In genomic region chr12:118016424-118017264, GRCh38 we compare ENCODE assay signal across 8 cellular contexts. TPM values are rescaled to one million over a fixed set of nuclear protein-coding genes. Genes with fewer than 3 reads are reported as not detected.
DNase-seq lines count a peak whose midpoint lies in the region; ATAC-seq, FAIRE-seq and TF ChIP-seq lines count a peak whose summit lies in the region.

TSS of gene RFC5 (plus strand) at chr12:118016703. CDS start at chr12:118016828, 125 bp downstream.

- TF ChIP-seq CTCF in WERI-Rb-1 (IDR thresholded peaks at IDR 0.05; ENCODE audit: low read depth, low read length) (no peak), bronchial epithelial cell (IDR thresholded peaks at IDR 0.05; ENCODE audit: insufficient read depth, low read length, severe bottlenecking) (no peak), smooth muscle cell (IDR thresholded peaks at IDR 0.05; ENCODE audit: borderline replicate concordance, insufficient read depth, poor library complexity, severe bottlenecking) (no peak)

- no peaks in the 10 kb centered on the region for H3K27me3 ChIP-seq in WERI-Rb-1 (ENCODE audit: insufficient read depth, low read depth, severe bottlenecking)
- H3K27me3 ChIP-seq in bronchial epithelial cell (ENCODE audit: control insufficient read depth, insufficient read depth, low read length): no peaks in the 10 kb centered on the region
- H3K27me3 ChIP-seq in smooth muscle cell (ENCODE audit: low read depth): no peaks in the 10 kb centered on the region

- H3K79me2 ChIP-seq in smooth muscle cell (ENCODE audit: low read depth): peaks cover 7% of the 10 kb centered on the region

- 2% methylated on average over 55 of the region's 61 CpGs for WGBS in smooth muscle cell (ENCODE audit: low lambda C conversion rate)

- peaks cover 10% of the 10 kb centered on the region for H3K4me1 ChIP-seq in smooth muscle cell (ENCODE audit: low read depth)

- H3K9me3 ChIP-seq in WERI-Rb-1 (ENCODE audit: severe bottlenecking) (no peaks in the 10 kb centered on the region), smooth muscle cell (replicated peaks; ENCODE audit: low read depth) (no peaks in the 10 kb centered on the region)

- H3K27ac ChIP-seq in WERI-Rb-1: peak within 1 kb of the TSS; percentile 90
- H3K27ac ChIP-seq in smooth muscle cell (ENCODE audit: low read depth): no peak within 1 kb of the TSS

- no peak for FAIRE-seq in bronchial epithelial cell (lab: Jason Lieb, UNC)

- no peaks in the 10 kb centered on the region for H4K20me1 ChIP-seq in smooth muscle cell (ENCODE audit: low read depth)

- ATAC-seq in GM18909 (IDR thresholded peaks at IDR 0.05; ENCODE audit: poor library complexity, unreplicated experiment) (peak; percentile 99), HG03159 (IDR thresholded peaks at IDR 0.05; ENCODE audit: unreplicated experiment) (peak; percentile 97)

- H3F3A ChIP-seq in smooth muscle cell (ENCODE audit: low read depth): no peaks in the 10 kb centered on the region

- peak within 1 kb of the TSS; percentile 91 for H3K9ac ChIP-seq in smooth muscle cell (ENCODE audit: low read depth)

- peak within 1 kb of the TSS; percentile 98 for H3K4me2 ChIP-seq in smooth muscle cell

- DNase-seq in AG08395 (ENCODE audit: low spot score): peak; percentile 99
- peak; percentile 96 for DNase-seq in NCI-H2227 treated with DMSO at 0.1 percent for 48 hours (lab: John Stamatoyannopoulos, UW)
- peak; percentile 99 for DNase-seq in WERI-Rb-1
- DNase-seq in bronchial epithelial cell (ENCODE audit: low read depth): peak; percentile 86
- peak; percentile 99 for DNase-seq in iPS-NIHi11 (ENCODE audit: low spot score)
- DNase-seq in smooth muscle cell (lab: John Stamatoyannopoulos, UW; ENCODE audit: unreplicated experiment): peak; percentile 84

- peak within 1 kb of the TSS; percentile 76 for H3K4me3 ChIP-seq in WERI-Rb-1 (ENCODE audit: low read depth, low read length)
- peak within 1 kb of the TSS; percentile 80 for H3K4me3 ChIP-seq in bronchial epithelial cell (ENCODE audit: low read depth, low read length)
- H3K4me3 ChIP-seq in smooth muscle cell: peak within 1 kb of the TSS; percentile 93

- peaks cover 46% of the 10 kb centered on the region for H3K36me3 ChIP-seq in WERI-Rb-1
- peaks cover 1% of the 10 kb centered on the region for H3K36me3 ChIP-seq in bronchial epithelial cell (ENCODE audit: control insufficient read depth, insufficient read depth, low read length)
- H3K36me3 ChIP-seq in smooth muscle cell (ENCODE audit: low read depth): no peaks in the 10 kb centered on the region

- H2AFZ ChIP-seq in smooth muscle cell (ENCODE audit: low read depth): peak within 1 kb of the TSS; percentile 96

RNA-seq across cellular contexts. Expression of gene RFC5, which starts in this region (rescaled TPM):
- 6.1 and 7.4 TPM in 2 replicates for total RNA-seq in bronchial epithelial cell
- 15.2 and 27.1 TPM in 2 replicates for total RNA-seq in smooth muscle cell
- polyA plus RNA-seq in smooth muscle cell: 16.4 and 17.4 TPM in 2 replicates
